Comparison of ENCODE assay signal across 9 cellular contexts in the genomic region with DNA sequence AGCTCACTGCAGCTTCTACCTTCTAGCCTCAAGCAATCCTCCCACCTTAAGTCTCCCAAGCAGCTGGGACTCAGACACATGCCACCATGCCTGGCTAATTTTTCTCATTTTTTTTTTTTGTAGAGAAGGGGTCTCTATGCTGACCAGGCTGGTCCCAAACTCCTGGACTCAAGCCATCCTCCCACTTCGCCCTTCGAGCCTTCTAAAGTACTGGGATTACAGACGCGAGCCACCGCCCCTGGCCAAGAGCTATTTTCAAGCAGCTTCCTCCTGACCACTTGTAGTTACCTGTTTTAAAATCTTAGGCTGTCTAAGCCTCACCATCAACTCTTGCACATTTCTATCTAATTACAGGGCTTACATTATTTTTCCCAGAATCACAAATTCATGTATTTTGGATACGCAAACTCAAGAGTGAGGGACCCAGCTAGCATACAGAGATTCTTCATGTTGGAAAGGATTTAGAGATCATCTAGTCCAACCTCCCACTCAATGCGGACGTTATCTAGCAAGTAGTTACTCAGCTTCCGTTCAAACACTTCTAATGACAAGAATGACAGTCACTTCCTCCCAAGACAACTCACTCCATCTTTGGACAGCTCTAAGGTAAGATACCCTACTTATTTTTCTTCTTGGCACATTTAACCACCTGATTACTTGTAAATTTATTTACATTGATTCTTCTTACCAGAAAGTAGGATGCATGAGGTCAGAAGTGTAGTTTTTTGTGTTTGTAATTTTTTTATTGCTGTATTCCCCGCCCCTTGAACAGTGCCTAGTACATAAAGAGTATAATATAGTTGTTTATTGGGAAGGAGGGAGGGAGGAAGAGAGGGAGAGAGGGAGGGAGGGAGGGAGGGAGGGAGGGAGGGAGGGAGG.
DNase-seq lines count a peak whose midpoint lies in the region; ATAC-seq lines count a peak whose summit lies in the region.
"Had no signal": no experiment of that assay in that cellular context is flagged by ENCODE, and none has a peak within 500 bp of the region (broad histone marks: within the 10 kb centered on the region; RNA-seq: fewer than 3 reads in every experiment).

No MANE protein-coding gene starts in this region.

- H3K4me3 ChIP-seq in esophagus (ENCODE audit: low read depth in 1 of 2, low read length in 2 of 2), result no peak overlapping the region

- H3K9me3 ChIP-seq in esophagus (ENCODE audit: control insufficient read depth in 2 of 2, insufficient read depth in 1 of 2, low read depth in 1 of 2, low read length in 1 of 2), result no peaks in the 10 kb centered on the region

- H3K36me3 ChIP-seq in esophagus (ENCODE audit: control insufficient read depth in 2 of 2, insufficient read depth in 2 of 2, low read length in 1 of 2), result peaks cover 0 to 2% of the 10 kb centered on the region in 2 donors

- no peaks in the 10 kb centered on the region for H3K27me3 ChIP-seq in esophagus (ENCODE audit: control insufficient read depth in 1 of 2, insufficient read depth in 2 of 2, low read length in 2 of 2)

- H3K27ac Mint-ChIP-seq in stimulated activated effector memory CD8-positive, alpha-beta T cell treated with anti-CD3 and anti-CD28 coated beads, Interleukin-12 subunit alpha, Interleukin-12 subunit beta, amount 100 ng/mL, for 72 hours, result peak overlapping the region; percentile 84

- peaks cover 18% of the 10 kb centered on the region for H3K36me3 Mint-ChIP-seq in stimulated activated effector memory CD8-positive, alpha-beta T cell treated with anti-CD3 and anti-CD28 coated beads, Interleukin-12 subunit alpha, Interleukin-12 subunit beta, amount 100 ng/mL, for 72 hours

- in situ Hi-C loops in G401 (cut with HindIII; ENCODE audit: low sequenced_read_pairs), result no loop called here

- peak; percentile 92 for ATAC-seq in stimulated activated effector memory CD8-positive, alpha-beta T cell treated with anti-CD3 and anti-CD28 coated beads, Interleukin-12 subunit alpha, Interleukin-12 subunit beta, amount 100 ng/mL, for 72 hours
- ATAC-seq in GM21528 (IDR thresholded peaks at IDR 0.05; ENCODE audit: low FRiP score, unreplicated experiment) (no peak), HG03139 (IDR thresholded peaks at IDR 0.05; ENCODE audit: unreplicated experiment) (no peak)

- WGBS in esophagus, 2 donors, result 40 to 47% methylated on average over 10 of the region's 10 CpGs

- H3K4me1 Mint-ChIP-seq in stimulated activated effector memory CD8-positive, alpha-beta T cell treated with anti-CD3 and anti-CD28 coated beads, Interleukin-12 subunit alpha, Interleukin-12 subunit beta, amount 100 ng/mL, for 72 hours, result peaks cover 63% of the 10 kb centered on the region

- H3K4me1 ChIP-seq in esophagus (ENCODE audit: control insufficient read depth in 2 of 2, insufficient read depth in 2 of 2, low read length in 1 of 2), result peaks cover 0 to 6% of the 10 kb centered on the region in 2 donors

- H3K9me3 Mint-ChIP-seq in stimulated activated effector memory CD8-positive, alpha-beta T cell treated with anti-CD3 and anti-CD28 coated beads, Interleukin-12 subunit alpha, Interleukin-12 subunit beta, amount 100 ng/mL, for 72 hours, result no peaks in the 10 kb centered on the region

- H3K27ac ChIP-seq in esophagus (ENCODE audit: low read depth in 2 of 2, low read length in 1 of 2), result peak overlapping the region; percentile 41 to 82
- H3K27ac ChIP-seq: 22Rv1 had no signal

- peak overlapping the region; percentile 61 for H3K4me3 Mint-ChIP-seq in stimulated activated effector memory CD8-positive, alpha-beta T cell treated with anti-CD3 and anti-CD28 coated beads, Interleukin-12 subunit alpha, Interleukin-12 subunit beta, amount 100 ng/mL, for 72 hours

- DNase-seq in SIG-M5 treated with dmso at 0.1 percent for 504 hours (lab: John Stamatoyannopoulos, UW; ENCODE audit: unreplicated experiment) (peak; percentile 25), SIG-M5 (lab: John Stamatoyannopoulos, UW) (no peak), T-helper 22 cell (ENCODE audit: low read depth) (peak; percentile 12), G401 (ENCODE audit: low spot score) (no peak)
- peak in 1 of 2 donors; percentile 56 for DNase-seq in stimulated activated effector memory CD8-positive, alpha-beta T cell treated with anti-CD3 and anti-CD28 coated beads, Interleukin-12 subunit alpha, Interleukin-12 subunit beta, amount 100 ng/mL, for 72 hours (ENCODE audit: low spot score in 2 of 2)

Comparison
In these comparisons a context has a peak if more than half of its experiments do, and no peak if none do; other contexts are left out.
1. DNase-seq: peak in SIG-M5 treated with dmso at 0.1 percent for 504 hours (single experiment) and T-helper 22 cell (single experiment); none in SIG-M5 (single experiment) and G401 (single experiment).